ENCODE assay signal across 8 cellular contexts in genomic region chr12:56119361-56119796, GRCh38. TPM values are rescaled to one million over a fixed set of nuclear protein-coding genes. Genes with fewer than 3 reads are reported as not detected.
DNase-seq lines count a peak whose midpoint lies in the region; ATAC-seq and TF ChIP-seq lines count a peak whose summit lies in the region.

No MANE protein-coding gene starts in this region.

- peak overlapping the region; percentile 78 for H3K9ac ChIP-seq in PC-3 (ENCODE audit: low read length)

- intact Hi-C loops in PC-3 (cut with micrococcal nuclease): loop anchor here (1.0 to 5.0 kb wide), 5 partner anchors 38 to 105 kb away; partner anchors contain the start of genes MYL6, NABP2 and SMARCC2

- DNase-seq in D341Med (ENCODE audit: low spot score) (peak; percentile 78), PC-3 (peak; percentile 89), fibroblast of mammary gland (ENCODE audit: low read depth) (peak; percentile 94), naive B cell (peak; percentile 56), substantia nigra (lab: John Stamatoyannopoulos, UW) (peak in 40 of 49 donors; percentile 2 to 72 (median 33))
- DNase-seq in Jurkat, Clone E6-1 (ENCODE audit: low read depth, low spot score): peak; percentile 76

- peaks cover 8% of the 10 kb centered on the region for H3F3A ChIP-seq in PC-3 (ENCODE audit: low read length, unreplicated experiment)

- H3K4me1 ChIP-seq in PC-3 (ENCODE audit: insufficient read depth, low read length): peaks cover 33% of the 10 kb centered on the region

- H3K36me3 ChIP-seq in PC-3 (ENCODE audit: low read depth, low read length): peaks cover 4% of the 10 kb centered on the region

- peak overlapping the region; percentile 94 for H3K4me2 ChIP-seq in PC-3 (ENCODE audit: low read length)

- H3K4me3 Mint-ChIP-seq in activated T-helper 17 cell treated with anti-CD3 and anti-CD28 coated beads, Interleukin-2, amount 50 U/mL, for 72 hours: peak overlapping the region; percentile 97
- H3K4me3 Mint-ChIP-seq in naive B cell: peak overlapping the region; percentile 89 to 99 (median 95)

- H3K27ac ChIP-seq in PC-3 (ENCODE audit: low read length) (peak overlapping the region; percentile 57), substantia nigra (ENCODE audit: low read depth, low read length, poor library complexity, severe bottlenecking) (peak overlapping the region; percentile 45)

- H3K4me3 ChIP-seq in Jurkat, Clone E6-1 (ENCODE audit: low read length): peak overlapping the region; percentile 88
- H3K4me3 ChIP-seq in PC-3 (ENCODE audit: low read length): peak overlapping the region; percentile 96
- H3K4me3 ChIP-seq in fibroblast of mammary gland (ENCODE audit: control insufficient read depth, low read depth, low read length): no peak overlapping the region

- H3K9me2 ChIP-seq in PC-3 (replicated peaks; ENCODE audit: low read length): no peaks in the 10 kb centered on the region

- peaks cover 72% of the 10 kb centered on the region for H3K36me3 Mint-ChIP-seq in activated T-helper 17 cell treated with anti-CD3 and anti-CD28 coated beads, Interleukin-2, amount 50 U/mL, for 72 hours (ENCODE audit: low read depth)
- H3K36me3 Mint-ChIP-seq in naive B cell: peaks cover 9 to 15% of the 10 kb centered on the region in 2 donors

- peak overlapping the region; percentile 32; the same call in 1 of the 2 replicates for H2AFZ ChIP-seq in PC-3 (ENCODE audit: low read length)

- no peaks in the 10 kb centered on the region for H4K20me1 ChIP-seq in PC-3 (ENCODE audit: low read length)

- peaks cover 33% of the 10 kb centered on the region for H3K79me2 ChIP-seq in PC-3 (ENCODE audit: low read length)

- POLR2A ChIA-PET in PC-3 (lab: Charles Lee; ENCODE audit: unreplicated experiment): interaction anchor here (0.5 kb wide), 1 partner anchor 191 kb away, joined by 3 read pairs; no protein-coding TSS in a partner anchor

- peak overlapping the region; percentile 100 for H3K27ac Mint-ChIP-seq in activated T-helper 17 cell treated with anti-CD3 and anti-CD28 coated beads, Interleukin-2, amount 50 U/mL, for 72 hours
- peak overlapping the region; percentile 96 to 100 (median 99) for H3K27ac Mint-ChIP-seq in naive B cell

- H3K9me3 Mint-ChIP-seq in activated T-helper 17 cell treated with anti-CD3 and anti-CD28 coated beads, Interleukin-2, amount 50 U/mL, for 72 hours: no peaks in the 10 kb centered on the region
- no peaks in the 10 kb centered on the region for H3K9me3 Mint-ChIP-seq in naive B cell

- ATAC-seq in PC-3: peak; percentile 29
- no peak for ATAC-seq in activated T-helper 17 cell treated with anti-CD3 and anti-CD28 coated beads, Interleukin-2, amount 50 U/mL, for 72 hours (replicated peaks)
- ATAC-seq in naive B cell (ENCODE audit: low read depth in 2 of 2): no peak
- no peak for ATAC-seq in HG03039 (IDR thresholded peaks at IDR 0.05; ENCODE audit: unreplicated experiment)

- TF ChIP-seq CTCF in PC-3 (conservative IDR thresholded peaks at IDR 0.05; ENCODE audit: low read depth, low read length) (peak; percentile 93), fibroblast of mammary gland (conservative IDR thresholded peaks at IDR 0.05; ENCODE audit: control insufficient read depth, insufficient read depth, low read depth, low read length) (peak; percentile 85)

- H3K9me3 ChIP-seq in PC-3 (ENCODE audit: low read length): no peaks in the 10 kb centered on the region

- H3K27me3 ChIP-seq in PC-3 (ENCODE audit: low read length): no peaks in the 10 kb centered on the region

- H3K4me1 Mint-ChIP-seq in activated T-helper 17 cell treated with anti-CD3 and anti-CD28 coated beads, Interleukin-2, amount 50 U/mL, for 72 hours: peaks cover 24% of the 10 kb centered on the region
- H3K4me1 Mint-ChIP-seq in naive B cell: peaks cover 36 to 57% (median 51%) of the 10 kb centered on the region in 3 donors

- H3K27me3 Mint-ChIP-seq in activated T-helper 17 cell treated with anti-CD3 and anti-CD28 coated beads, Interleukin-2, amount 50 U/mL, for 72 hours: no peaks in the 10 kb centered on the region
- H3K27me3 Mint-ChIP-seq in naive B cell: no peaks in the 10 kb centered on the region

- BruUV-seq in PC-3 (replicated peaks; lab: Mats Ljungman, UMichigan): no TSS peak

- CTCF ChIA-PET in PC-3 (lab: Charles Lee): interaction anchor here (0.5 to 2.9 kb wide), 6 partner anchors 9 to 326 kb away, joined by 3 to 37 read pairs (median 8); partner anchors contain the start of genes ESYT1, PA2G4 and SMARCC2

RNA-seq across cellular contexts. Expression of gene ZC3H10, which starts 1.3 kb away (rescaled TPM):
- polyA plus RNA-seq in Jurkat, Clone E6-1 (2012; ENCODE audit: insufficient read depth, insufficient read length): 9.6 TPM
- total RNA-seq in PC-3 (2014; rRNA removed): 4.8 and 5.6 TPM in 2 replicates
- 1 to 10 TPM; 7.8 to 8.0 TPM for total RNA-seq in activated T-helper 17 cell treated with anti-CD3 and anti-CD28 coated beads, Interleukin-2, amount 50 U/mL, for 72 hours
- 1 to 10 TPM; 1.0 to 7.8 (median 3.4) TPM for polyA plus RNA-seq in naive B cell (ENCODE audit: low read depth in 6 of 6)

RNA-seq across cellular contexts. Expression of gene RPL41, which starts 2.9 kb away (rescaled TPM):
- 8,487 TPM for polyA plus RNA-seq in Jurkat, Clone E6-1 (2012; ENCODE audit: insufficient read depth, insufficient read length)
- 3,106 and 3,551 TPM in 2 replicates for total RNA-seq in PC-3 (2014; rRNA removed)
- 1,000 to 10,000 TPM; 4,564 to 4,582 TPM for total RNA-seq in activated T-helper 17 cell treated with anti-CD3 and anti-CD28 coated beads, Interleukin-2, amount 50 U/mL, for 72 hours
- 1,000 to 10,000 TPM; 5,503 to 9,903 (median 8,851) TPM for polyA plus RNA-seq in naive B cell (ENCODE audit: low read depth in 6 of 6)

RNA-seq across cellular contexts. Expression of gene ESYT1, which starts 8.7 kb away (rescaled TPM):
- polyA plus RNA-seq in Jurkat, Clone E6-1 (2012; ENCODE audit: insufficient read depth, insufficient read length): 73.7 TPM
- 120 and 176 TPM in 2 replicates for total RNA-seq in PC-3 (2014; rRNA removed)
- total RNA-seq in activated T-helper 17 cell treated with anti-CD3 and anti-CD28 coated beads, Interleukin-2, amount 50 U/mL, for 72 hours: 100 to 1,000 TPM; 234 to 236 TPM
- polyA plus RNA-seq in naive B cell (ENCODE audit: low read depth in 6 of 6): 100 to 1,000 TPM; 145 to 293 (median 196) TPM

RNA-seq across cellular contexts. Expression of gene PA2G4, which starts 15.0 kb away (rescaled TPM):
- polyA plus RNA-seq in Jurkat, Clone E6-1 (2012; ENCODE audit: insufficient read depth, insufficient read length): 525 TPM
- 391 and 406 TPM in 2 replicates for total RNA-seq in PC-3 (2014; rRNA removed)
- total RNA-seq in activated T-helper 17 cell treated with anti-CD3 and anti-CD28 coated beads, Interleukin-2, amount 50 U/mL, for 72 hours: 100 to 1,000 TPM; 213 to 427 TPM
- polyA plus RNA-seq in naive B cell (ENCODE audit: low read depth in 6 of 6): 100 to 1,000 TPM; 124 to 141 (median 132) TPM

RNA-seq across cellular contexts. Expression of gene MYL6B, which starts 33.0 kb away (rescaled TPM):
- 282 TPM for polyA plus RNA-seq in Jurkat, Clone E6-1 (2012; ENCODE audit: insufficient read depth, insufficient read length)
- 153 and 178 TPM in 2 replicates for total RNA-seq in PC-3 (2014; rRNA removed)
- total RNA-seq in activated T-helper 17 cell treated with anti-CD3 and anti-CD28 coated beads, Interleukin-2, amount 50 U/mL, for 72 hours: 100 to 1,000 TPM in 1 of 2 donors, 10 to 100 TPM in 1; 96.9 to 114 TPM
- polyA plus RNA-seq in naive B cell (ENCODE audit: low read depth in 6 of 6): 10 to 100 TPM; 14.2 to 35.1 (median 20.2) TPM

Comparison
In these comparisons a context has a peak if more than half of its experiments do, and no peak if none do; other contexts are left out.
1. DNase-seq: peak in every context shown above with its lines; median percentile 94 in fibroblast of mammary gland; 89 in PC-3; 78 in D341Med; 76 in Jurkat, Clone E6-1; 56 in naive B cell; 33 in substantia nigra.